In the genomic region with DNA sequence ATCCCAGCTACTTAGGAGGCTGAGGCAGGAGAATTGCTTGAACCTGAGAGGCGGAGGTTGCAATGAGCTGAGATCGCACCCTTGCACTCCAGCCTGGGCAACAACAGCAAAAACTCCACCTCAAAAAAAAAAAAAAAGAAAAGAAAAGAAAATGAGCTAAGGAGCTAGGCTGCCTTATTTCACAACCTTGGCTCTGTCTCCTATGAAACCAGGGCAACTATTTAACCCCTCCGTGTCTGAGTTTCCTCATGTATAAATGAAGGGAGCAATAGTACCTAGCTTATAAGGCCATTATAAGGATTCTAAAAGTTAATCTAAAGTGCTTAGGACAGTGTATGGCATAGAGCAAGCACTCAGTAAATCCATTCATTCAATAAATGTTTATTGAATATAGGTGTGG, we compare ENCODE assay signal across 14 cellular contexts. TPM values are rescaled to one million over a fixed set of nuclear protein-coding genes. Genes with fewer than 3 reads are reported as not detected.
"Had no signal": no experiment of that assay in that cellular context is flagged by ENCODE, and none has a peak within 500 bp of the region (broad histone marks: within the 10 kb centered on the region; RNA-seq: fewer than 3 reads in every experiment).

No MANE protein-coding gene starts in this region.

RNA-seq across cellular contexts. Expression of a gene that starts 52.6 kb away (rescaled TPM):
- total RNA-seq: activated CD4-positive, alpha-beta memory T cell treated with anti-CD3 and anti-CD28 coated beads, Interleukin-2, amount 10 ng/mL, durations not matched to agents 7 days and 5 days; activated CD4-positive, alpha-beta T cell treated with anti-CD3 and anti-CD28 coated beads, Interleukin-2, amount 10 ng/mL, durations not matched to agents 24 days and 14 days; activated naive CD4-positive, alpha-beta T cell treated with anti-CD3 and anti-CD28 coated beads for 36 hours; activated naive CD8-positive, alpha-beta T cell treated with anti-CD3 and anti-CD28 coated beads, Interleukin-2, amount 10 ng/mL, durations not matched to agents 7 days and 5 days; activated T-cell treated with anti-CD3 and anti-CD28 coated beads, Interleukin-2, amount 50 U/mL, for 72 hours; dermis microvascular lymphatic vessel endothelial cell; esophagus muscularis mucosa; heart left ventricle; lower lobe of right lung; mesenteric fat pad; pulmonary artery endothelial cell; suprapubic skin; T-helper 2 cell treated with Interferon-gamma antibody and Interleukin-4, amounts not matched to agents 100 ng/mL and 5 ng/mL, for 36 hours; tibial nerve had no signal
